ENCODE assay signal across 25 cellular contexts in genomic region chr13:111980146-111980929, GRCh38.
"Had no signal": no experiment of that assay in that cellular context is flagged by ENCODE, and none has a peak within 500 bp of the region (broad histone marks: within the 10 kb centered on the region; RNA-seq: fewer than 3 reads in every experiment).

No MANE protein-coding gene starts in this region.

- H3K79me2 ChIP-seq: parathyroid adenoma had no signal

- H3K27ac ChIP-seq: left lung, lower lobe of right lung, parathyroid adenoma, psoas muscle, skin epidermis, suprapubic skin, tibial nerve, upper lobe of left lung had no signal

- H3K9me3 ChIP-seq: left lung, lower lobe of right lung, psoas muscle, suprapubic skin, tibial nerve, upper lobe of left lung had no signal

- ATAC-seq: left colon; left lung; naive thymus-derived CD8-positive, alpha-beta T cell; psoas muscle; sciatic nerve had no signal

- H3K27ac Mint-ChIP-seq: naive thymus-derived CD8-positive, alpha-beta T cell; nephron; stimulated activated naive CD8-positive, alpha-beta T cell treated with anti-CD3 and anti-CD28 coated beads, Interleukin-15, Interleukin-2, amounts not matched to agents 100 ng/mL and 50 ng/mL, for 24 hours had no signal

- H3K9ac ChIP-seq: parathyroid adenoma had no signal

- H3K9me3 Mint-ChIP-seq: nephron had no signal

- H2AFZ ChIP-seq: parathyroid adenoma had no signal

- H3K4me1 ChIP-seq: left lung, lower lobe of right lung, parathyroid adenoma, psoas muscle, suprapubic skin, tibial nerve, upper lobe of left lung had no signal

- H3K4me3 ChIP-seq: left lung, lower lobe of right lung, psoas muscle, skin epidermis, suprapubic skin, tibial nerve, upper lobe of left lung had no signal

- FAIRE-seq: keratinocyte had no signal

- DNase-seq: head of caudate nucleus; hippocampal formation; left colon; left lung; lower lobe of right lung; mammary epithelial cell; mesenchymal stem cell; naive thymus-derived CD8-positive, alpha-beta T cell; nucleus accumbens; psoas muscle; stimulated activated CD4-positive, alpha-beta T cell treated with anti-CD3 and anti-CD28 coated beads, Interleukin-12 subunit alpha, Interleukin-12 subunit beta, amount 100 ng/mL, for 4 hours; stimulated activated CD4-positive, alpha-beta T cell treated with anti-CD3 and anti-CD28 coated beads, Interleukin-15, amount 100 ng/mL, for 24 hours; stimulated activated CD4-positive, alpha-beta T cell treated with anti-CD3 and anti-CD28 coated beads, Interleukin-2, amount 100 ng/mL, for 24 hours; stimulated activated CD4-positive, alpha-beta T cell treated with anti-CD3 and anti-CD28 coated beads, Interleukin-4, amount 100 ng/mL, for 1 hour; stimulated activated naive CD4-positive, alpha-beta T cell; upper lobe of left lung had no signal

- H3K27me3 ChIP-seq: tibial nerve, upper lobe of left lung had no signal

- H3K4me1 Mint-ChIP-seq: naive thymus-derived CD8-positive, alpha-beta T cell had no signal

- H3K4me3 Mint-ChIP-seq: naive thymus-derived CD8-positive, alpha-beta T cell; nephron; neural crest cell; stimulated activated naive CD8-positive, alpha-beta T cell treated with anti-CD3 and anti-CD28 coated beads, Interleukin-15, Interleukin-2, amounts not matched to agents 100 ng/mL and 50 ng/mL, for 24 hours had no signal

- H3K36me3 ChIP-seq: left lung, lower lobe of right lung, suprapubic skin, tibial nerve, upper lobe of left lung had no signal
